ENCODE assay signal across 27 cellular contexts in genomic region chr12:130433411-130433810, GRCh38.
"Had no signal": no experiment of that assay in that cellular context is flagged by ENCODE, and none has a peak within 500 bp of the region (broad histone marks: within the 10 kb centered on the region; RNA-seq: fewer than 3 reads in every experiment).

No MANE protein-coding gene starts in this region.

- DNase-seq: activated CD4-positive, alpha-beta T cell treated with anti-CD3 and anti-CD28 coated beads for 48 hours; activated CD4-positive, alpha-beta T cell treated with anti-CD3 and anti-CD28 coated beads, Interleukin-2, amount 50 U/mL, for 1 hour; activated CD4-positive, alpha-beta T cell treated with anti-CD3 and anti-CD28 coated beads, Interleukin-2, amount 50 U/mL, for 48 hours; activated CD8-positive, alpha-beta memory T cell treated with anti-CD3 and anti-CD28 coated beads for 24 hours; activated CD8-positive, alpha-beta T cell treated with anti-CD3 and anti-CD28 coated beads for 36 hours; activated effector memory CD4-positive, alpha-beta T cell treated with Interleukin-2 at 50 U/mL for 16 hours; activated gamma-delta T cell treated with Interleukin-2 at 50 U/mL for 16 hours; activated naive CD4-positive, alpha-beta T cell treated with anti-CD3 and anti-CD28 coated beads, Interleukin-2, amount 50 U/mL, for 16 hours; activated naive CD4-positive, alpha-beta T cell treated with Interleukin-2 at 50 U/mL for 16 hours; activated T-cell treated with anti-CD3 and anti-CD28 coated beads, Interleukin-2, amount 50 U/mL, for 4 hours; amniotic stem cell; anterior cingulate cortex; brain microvascular endothelial cell; caudate nucleus; cortex of kidney; dermis blood vessel endothelial cell; effector CD4-positive, alpha-beta T cell; effector memory CD8-positive, alpha-beta T cell; erythroblast; foreskin keratinocyte; gastrocnemius medialis; glutamatergic neuron; T-helper 2 cell had no signal

- H3K9me3 ChIP-seq: gastrocnemius medialis had no signal

- H3K4me1 ChIP-seq: esophagus muscularis mucosa, foreskin keratinocyte, gastrocnemius medialis had no signal

- ATAC-seq: activated CD4-positive, CD25-positive, alpha-beta regulatory T cell treated with anti-CD3 and anti-CD28 coated beads, Interleukin-2, amount 50 U/mL, for 24 hours; activated CD8-positive, alpha-beta T cell treated with anti-CD3 and anti-CD28 coated beads for 36 hours; activated T-cell treated with anti-CD3 and anti-CD28 coated beads, Interleukin-2, amount 50 U/mL, for 4 hours; activated T-helper 17 cell treated with anti-CD3 and anti-CD28 coated beads, Interleukin-2, amount 50 U/mL, for 72 hours; effector memory CD8-positive, alpha-beta T cell; foreskin keratinocyte; gastrocnemius medialis; WTC11 had no signal

- H3K4me3 ChIP-seq: esophagus muscularis mucosa, gastrocnemius medialis had no signal

- H3K36me3 ChIP-seq: brain microvascular endothelial cell, esophagus muscularis mucosa, gastrocnemius medialis had no signal

- H3K27ac ChIP-seq: brain microvascular endothelial cell, esophagus muscularis mucosa, foreskin keratinocyte, gastrocnemius medialis had no signal

- H3K27me3 ChIP-seq: brain microvascular endothelial cell, esophagus muscularis mucosa, foreskin keratinocyte, gastrocnemius medialis had no signal
